ENCODE assay signal across 26 cellular contexts in genomic region chr3:45571216-45571615, GRCh38.
"Had no signal": no experiment of that assay in that cellular context is flagged by ENCODE, and none has a peak within 500 bp of the region (broad histone marks: within the 10 kb centered on the region; RNA-seq: fewer than 3 reads in every experiment).

No MANE protein-coding gene starts in this region.

- H3K4me1 ChIP-seq: colonic mucosa had no signal

- H3K9me3 ChIP-seq: colonic mucosa had no signal

- H3K27ac ChIP-seq: colonic mucosa, WERI-Rb-1 had no signal

- ATAC-seq: activated CD4-positive, CD25-positive, alpha-beta regulatory T cell treated with anti-CD3 and anti-CD28 coated beads, Interleukin-2, amount 50 U/mL, for 24 hours; activated CD8-positive, alpha-beta T cell treated with anti-CD3 and anti-CD28 coated beads for 36 hours; activated T-cell treated with anti-CD3 and anti-CD28 coated beads, Interleukin-2, amount 50 U/mL, for 4 hours; activated T-helper 17 cell treated with anti-CD3 and anti-CD28 coated beads, Interleukin-2, amount 50 U/mL, for 72 hours; esophagus mucosa had no signal

- H3K27ac Mint-ChIP-seq: activated CD8-positive, alpha-beta T cell treated with anti-CD3 and anti-CD28 coated beads for 36 hours; activated naive CD8-positive, alpha-beta T cell; activated T-helper 17 cell treated with anti-CD3 and anti-CD28 coated beads, Interleukin-2, amount 50 U/mL, for 72 hours; endodermal cell had no signal

- H3K27me3 Mint-ChIP-seq: activated B cell treated with CpG ODN at 0.5 μM for 24 hours; activated CD8-positive, alpha-beta T cell treated with anti-CD3 and anti-CD28 coated beads for 36 hours had no signal

- H3K27me3 ChIP-seq: colonic mucosa had no signal

- H3K4me3 ChIP-seq: colonic mucosa had no signal

- DNase-seq: activated B cell treated with CpG ODN at 0.5 μM for 24 hours; activated CD4-positive, alpha-beta T cell treated with anti-CD3 and anti-CD28 coated beads for 48 hours; activated CD4-positive, alpha-beta T cell treated with anti-CD3 and anti-CD28 coated beads, Interleukin-2, amount 50 U/mL, for 1 hour; activated CD4-positive, alpha-beta T cell treated with anti-CD3 and anti-CD28 coated beads, Interleukin-2, amount 50 U/mL, for 48 hours; activated CD8-positive, alpha-beta memory T cell treated with anti-CD3 and anti-CD28 coated beads for 24 hours; activated CD8-positive, alpha-beta T cell treated with anti-CD3 and anti-CD28 coated beads for 36 hours; activated effector memory CD4-positive, alpha-beta T cell treated with Interleukin-2 at 50 U/mL for 16 hours; activated gamma-delta T cell treated with Interleukin-2 at 50 U/mL for 16 hours; activated naive CD4-positive, alpha-beta T cell treated with anti-CD3 and anti-CD28 coated beads, Interleukin-2, amount 50 U/mL, for 16 hours; activated naive CD4-positive, alpha-beta T cell treated with Interleukin-2 at 50 U/mL for 16 hours; activated T-cell treated with anti-CD3 and anti-CD28 coated beads, Interleukin-2, amount 50 U/mL, for 4 hours; amniotic stem cell; anterior cingulate cortex; central memory CD4-positive, alpha-beta T cell; cerebellar nuclear complex; colonic mucosa; effector memory CD4-positive, alpha-beta T cell; endodermal cell; foreskin fibroblast; head of caudate nucleus; T-helper 2 cell; WERI-Rb-1 had no signal

- H3K36me3 ChIP-seq: colonic mucosa, WERI-Rb-1 had no signal

- H3K9me3 Mint-ChIP-seq: activated B cell treated with CpG ODN at 0.5 μM for 24 hours; activated CD8-positive, alpha-beta T cell treated with anti-CD3 and anti-CD28 coated beads for 36 hours; activated T-cell treated with anti-CD3 and anti-CD28 coated beads, Interleukin-2, amount 50 U/mL, for 4 hours; activated T-helper 17 cell treated with anti-CD3 and anti-CD28 coated beads, Interleukin-2, amount 50 U/mL, for 72 hours had no signal

- H3K4me3 Mint-ChIP-seq: activated B cell treated with CpG ODN at 0.5 μM for 24 hours; activated CD8-positive, alpha-beta T cell treated with anti-CD3 and anti-CD28 coated beads for 36 hours; activated naive CD8-positive, alpha-beta T cell; activated T-cell treated with anti-CD3 and anti-CD28 coated beads, Interleukin-2, amount 50 U/mL, for 4 hours; activated T-helper 17 cell treated with anti-CD3 and anti-CD28 coated beads, Interleukin-2, amount 50 U/mL, for 72 hours; endodermal cell had no signal
